Comparison of ENCODE assay signal across 18 cellular contexts in the genomic region with DNA sequence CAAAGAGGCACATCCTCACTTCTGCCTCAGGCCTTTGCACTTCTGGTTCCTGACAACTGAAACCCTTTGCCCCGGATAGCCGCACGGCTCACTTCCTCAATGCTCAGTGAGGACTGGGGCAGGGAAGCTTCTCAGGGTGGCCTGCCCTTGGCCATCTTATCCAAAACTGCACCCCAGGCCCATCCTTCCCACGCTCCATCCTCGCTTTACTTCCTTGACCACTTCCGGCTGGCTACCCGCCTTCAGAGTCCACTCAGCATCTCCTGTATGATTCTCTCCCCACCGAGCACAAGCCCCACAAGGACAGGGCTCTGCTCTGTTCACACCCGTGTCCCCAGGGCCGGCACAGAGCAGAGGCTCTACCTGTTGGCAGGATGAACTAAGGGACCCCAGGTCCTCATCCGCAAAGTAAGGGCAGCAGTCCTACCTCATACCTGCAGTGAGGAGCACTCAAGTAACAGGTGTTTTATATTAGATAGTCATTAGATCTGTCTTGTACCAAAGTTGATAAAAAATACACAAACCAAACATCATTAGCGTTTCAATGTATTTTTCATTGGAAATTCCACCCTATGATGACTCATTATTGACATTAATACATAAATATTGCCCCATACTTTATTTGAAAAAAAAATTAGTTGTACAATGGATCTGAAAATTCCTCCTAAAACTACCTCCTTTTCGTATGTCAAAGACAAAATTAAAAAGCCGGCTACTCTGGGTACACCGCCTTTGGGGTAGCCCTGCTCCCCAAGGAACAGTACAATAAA. TPM values are rescaled to one million over a fixed set of nuclear protein-coding genes. Genes with fewer than 3 reads are reported as not detected.
DNase-seq lines count a peak whose midpoint lies in the region; ATAC-seq and TF ChIP-seq lines count a peak whose summit lies in the region.
"Had no signal": no experiment of that assay in that cellular context is flagged by ENCODE, and none has a peak within 500 bp of the region (broad histone marks: within the 10 kb centered on the region; RNA-seq: fewer than 3 reads in every experiment).

No MANE protein-coding gene starts in this region.

- no peaks in the 10 kb centered on the region for H3K9me3 Mint-ChIP-seq in memory B cell
- H3K9me3 Mint-ChIP-seq: HFFc6 had no signal

- no peak overlapping the region for H2AFZ ChIP-seq in PC-9

- peaks cover 26% of the 10 kb centered on the region for H3K36me3 ChIP-seq in BLaER1
- peaks cover 6% of the 10 kb centered on the region; the same call in 1 of the 2 replicates for H3K36me3 ChIP-seq in PC-9 (ENCODE audit: low read depth)
- no peaks in the 10 kb centered on the region for H3K36me3 ChIP-seq in BE2C
- H3K36me3 ChIP-seq: colonic mucosa had no signal

- peaks cover 98% of the 10 kb centered on the region for H3K79me2 ChIP-seq in PC-9 (ENCODE audit: low read depth)

- H3K4me2 ChIP-seq in BLaER1 (peak overlapping the region; percentile 70), PC-9 (peak overlapping the region; percentile 63)

- H3K4me1 ChIP-seq in BLaER1 (peaks cover 81% of the 10 kb centered on the region), PC-9 (replicated peaks; ENCODE audit: insufficient read depth) (peaks cover 98% of the 10 kb centered on the region), BE2C (no peaks in the 10 kb centered on the region)

- H3F3A ChIP-seq in PC-9 (ENCODE audit: insufficient read depth, low read depth): peaks cover 46% of the 10 kb centered on the region

- peak overlapping the region; percentile 9 for H3K4me3 Mint-ChIP-seq in memory B cell
- H3K4me3 Mint-ChIP-seq: HFFc6 had no signal

- H3K27ac ChIP-seq in BLaER1 (peak overlapping the region; percentile 66), PC-9 (peak overlapping the region; percentile 71)
- H3K27ac ChIP-seq: colonic mucosa had no signal

- H4K20me1 ChIP-seq in BLaER1 (no peaks in the 10 kb centered on the region; the same call in 1 of the 2 replicates), PC-9 (ENCODE audit: insufficient read depth) (no peaks in the 10 kb centered on the region; the same call in 1 of the 2 replicates)

- H3K9me2 ChIP-seq in PC-9 (ENCODE audit: insufficient read depth): no peaks in the 10 kb centered on the region

- intact Hi-C loops in PC-9 (cut with micrococcal nuclease; ENCODE audit: unreplicated experiment): no loop called here

- DNase-seq in PC-9 (peak in 1 of 2 experiments; percentile 63), memory B cell (ENCODE audit: low spot score in 2 of 2) (peak; percentile 34 to 47), BE2C (no peak), middle frontal gyrus (ENCODE audit: extremely low spot score, low spot score) (no peak), NCI-H1092 treated with DMSO at 0.1 percent for 48 hours (lab: John Stamatoyannopoulos, UW) (no peak)
- DNase-seq: activated CD4-positive, alpha-beta T cell treated with anti-CD3 and anti-CD28 coated beads for 1 hour; activated T-cell treated with anti-CD3 and anti-CD28 coated beads for 4 hours; colonic mucosa; HFFc6; NCI-H187 treated with DMSO at 0.1 percent for 48 hours; NCI-H82; stimulated activated CD4-positive, alpha-beta T cell treated with anti-CD3 and anti-CD28 coated beads, Interleukin-1b, Interleukin-23, amount 100 ng/mL, for 48 hours; stimulated activated naive CD4-positive, alpha-beta T cell had no signal

- H3K27me3 ChIP-seq in BLaER1 (no peaks in the 10 kb centered on the region), PC-9 (ENCODE audit: insufficient read depth, low read depth) (no peaks in the 10 kb centered on the region), BE2C (no peaks in the 10 kb centered on the region)
- H3K27me3 ChIP-seq: colonic mucosa had no signal

- peaks cover 10% of the 10 kb centered on the region for H3K36me3 Mint-ChIP-seq in memory B cell

- peak overlapping the region; percentile 85 for H3K27ac Mint-ChIP-seq in memory B cell
- H3K27ac Mint-ChIP-seq: HFFc6 had no signal

- H3K4me1 Mint-ChIP-seq in memory B cell: peaks cover 35% of the 10 kb centered on the region

- POLR2A ChIA-PET in PC-9 (lab: Charles Lee; ENCODE audit: unreplicated experiment): no interaction called here

- BruUV-seq in PC-9 (replicated peaks; lab: Mats Ljungman, UMichigan): no TSS peak

- H3K9ac ChIP-seq in BLaER1: no peak overlapping the region

- CTCF ChIA-PET in PC-9 (lab: Charles Lee): no interaction called here

- ATAC-seq in GM21515 (IDR thresholded peaks at IDR 0.05; ENCODE audit: unreplicated experiment) (peak; percentile 66), memory B cell (ENCODE audit: low read depth) (peak; percentile 95), GM18861 (IDR thresholded peaks at IDR 0.05; ENCODE audit: unreplicated experiment) (no peak)
- ATAC-seq: K562, SK-N-SH treated with all-trans-retinoic acid at 6 μM for 48 hours had no signal

- no peaks in the 10 kb centered on the region for H3K9me3 ChIP-seq in BLaER1
- H3K9me3 ChIP-seq in PC-9 (ENCODE audit: insufficient read depth, low read depth): no peaks in the 10 kb centered on the region
- no peaks in the 10 kb centered on the region for H3K9me3 ChIP-seq in BE2C
- H3K9me3 ChIP-seq: colonic mucosa had no signal

- H3K4me3 ChIP-seq in BLaER1 (no peak overlapping the region), PC-9 (peak overlapping the region; percentile 21; the same call in 1 of the 2 replicates), BE2C (ENCODE audit: low read depth, low read length) (no peak overlapping the region)
- H3K4me3 ChIP-seq: colonic mucosa, K562 had no signal

- TF ChIP-seq CTCF in PC-9 (conservative IDR thresholded peaks at IDR 0.05) (no peak), BE2C (IDR thresholded peaks at IDR 0.05; ENCODE audit: low read depth, low read length) (no peak)

- H3K27me3 Mint-ChIP-seq in memory B cell: no peaks in the 10 kb centered on the region

RNA-seq across cellular contexts. Expression of gene GNA12, which starts 35.0 kb away (rescaled TPM):
- total RNA-seq in PC-9 (2021): 50.8 and 51.7 TPM in 2 replicates
- polyA plus RNA-seq in BE2C (2012; ENCODE audit: insufficient read depth, insufficient read length, low read depth): 32.2 TPM

Comparison
In these comparisons a context has a peak if more than half of its experiments do, and no peak if none do; other contexts are left out.
1. DNase-seq: peak in memory B cell (2 of 2); none in BE2C (single experiment), middle frontal gyrus (single experiment) and NCI-H1092 treated with DMSO at 0.1 percent for 48 hours (single experiment).